Comparison of ENCODE assay signal across 1 cellular context in the genomic region with DNA sequence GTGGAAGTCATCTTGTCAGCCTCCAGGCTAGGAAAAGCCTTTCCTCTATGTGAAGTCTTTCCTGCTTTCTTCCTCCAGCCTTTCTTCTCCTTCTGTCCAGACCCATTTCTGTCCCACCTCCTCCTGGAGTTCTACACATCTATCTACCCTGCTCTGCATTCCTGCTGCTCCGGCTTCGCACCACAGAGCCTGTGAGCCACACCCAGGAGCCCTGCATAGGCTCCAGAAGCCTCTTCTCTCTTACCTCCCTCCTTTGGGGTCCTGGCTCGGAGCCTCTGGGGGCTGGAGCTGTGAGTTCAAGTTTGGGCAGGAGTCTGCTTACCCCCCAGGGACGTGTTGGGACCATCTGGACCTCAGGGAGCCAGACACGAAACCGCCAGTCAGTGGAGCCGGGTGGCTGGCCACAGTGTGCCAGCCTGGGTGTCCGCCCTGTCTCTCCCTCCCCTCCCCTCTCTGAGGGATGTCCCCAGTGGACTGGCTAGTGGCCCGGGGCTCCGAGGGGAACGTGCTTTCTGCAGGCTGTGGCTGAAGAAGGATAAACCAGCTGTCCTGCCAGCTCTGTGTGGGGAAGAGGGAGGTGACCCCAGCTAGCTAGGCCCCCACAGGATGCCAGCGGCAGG.
TF ChIP-seq lines count a peak whose summit lies in the region.

No MANE protein-coding gene starts in this region.

TF ChIP-seq in H1, 55 proteins besides CTCF, POLR2A, EP300 and RAD21:
- no peak for TF ChIP-seq JUN (IDR thresholded peaks at IDR 0.05; ENCODE audit: low read depth, low read length)
- TF ChIP-seq BACH1 (IDR thresholded peaks at IDR 0.05; ENCODE audit: low read length), result no peak
- TF ChIP-seq YY1 (IDR thresholded peaks at IDR 0.05; ENCODE audit: low read depth, low read length), result no peak
- no peak for TF ChIP-seq TCF12 (IDR thresholded peaks at IDR 0.05; ENCODE audit: low read depth, low read length)
- no peak for TF ChIP-seq NRF1 (IDR thresholded peaks at IDR 0.05; ENCODE audit: low read depth, low read length)
- TF ChIP-seq, protein P1, sequence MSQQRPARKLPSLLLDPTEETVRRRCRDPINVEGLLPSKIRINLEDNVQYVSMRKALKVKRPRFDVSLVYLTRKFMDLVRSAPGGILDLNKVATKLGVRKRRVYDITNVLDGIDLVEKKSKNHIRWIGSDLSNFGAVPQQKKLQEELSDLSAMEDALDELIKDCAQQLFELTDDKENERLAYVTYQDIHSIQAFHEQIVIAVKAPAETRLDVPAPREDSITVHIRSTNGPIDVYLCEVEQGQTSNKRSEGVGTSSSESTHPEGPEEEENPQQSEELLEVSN (IDR thresholded peaks at IDR 0.05), result no peak
- no peak for TF ChIP-seq TAF1 (IDR thresholded peaks at IDR 0.05; ENCODE audit: low read depth, low read length)
- no peak for TF ChIP-seq EGR1 (IDR thresholded peaks at IDR 0.05; ENCODE audit: borderline replicate concordance, low read depth, low read length)
- TF ChIP-seq SP4 (IDR thresholded peaks at IDR 0.05; ENCODE audit: low read length), result no peak
- TF ChIP-seq SUZ12 (IDR thresholded peaks at IDR 0.05; ENCODE audit: low read length), result no peak
- TF ChIP-seq, protein P2, sequence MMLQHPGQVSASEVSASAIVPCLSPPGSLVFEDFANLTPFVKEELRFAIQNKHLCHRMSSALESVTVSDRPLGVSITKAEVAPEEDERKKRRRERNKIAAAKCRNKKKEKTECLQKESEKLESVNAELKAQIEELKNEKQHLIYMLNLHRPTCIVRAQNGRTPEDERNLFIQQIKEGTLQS (IDR thresholded peaks at IDR 0.05; ENCODE audit: insufficient read depth, low read depth, low read length), result no peak
- no peak for TF ChIP-seq TAF7 (optimal IDR thresholded peaks at IDR 0.05; ENCODE audit: borderline replicate concordance, low read depth, low read length)
- TF ChIP-seq CEBPB (IDR thresholded peaks at IDR 0.05; ENCODE audit: low read depth, low read length), result no peak
- TF ChIP-seq SP2 (IDR thresholded peaks at IDR 0.05; ENCODE audit: low read length), result no peak
- no peak for TF ChIP-seq FOSL1 (IDR thresholded peaks at IDR 0.05; ENCODE audit: insufficient read depth, low read depth, low read length)
- TF ChIP-seq HDAC6 (IDR thresholded peaks at IDR 0.05; ENCODE audit: low read depth, low read length), result no peak
